11 cellular contexts compared by ENCODE assay signal in the genomic region with DNA sequence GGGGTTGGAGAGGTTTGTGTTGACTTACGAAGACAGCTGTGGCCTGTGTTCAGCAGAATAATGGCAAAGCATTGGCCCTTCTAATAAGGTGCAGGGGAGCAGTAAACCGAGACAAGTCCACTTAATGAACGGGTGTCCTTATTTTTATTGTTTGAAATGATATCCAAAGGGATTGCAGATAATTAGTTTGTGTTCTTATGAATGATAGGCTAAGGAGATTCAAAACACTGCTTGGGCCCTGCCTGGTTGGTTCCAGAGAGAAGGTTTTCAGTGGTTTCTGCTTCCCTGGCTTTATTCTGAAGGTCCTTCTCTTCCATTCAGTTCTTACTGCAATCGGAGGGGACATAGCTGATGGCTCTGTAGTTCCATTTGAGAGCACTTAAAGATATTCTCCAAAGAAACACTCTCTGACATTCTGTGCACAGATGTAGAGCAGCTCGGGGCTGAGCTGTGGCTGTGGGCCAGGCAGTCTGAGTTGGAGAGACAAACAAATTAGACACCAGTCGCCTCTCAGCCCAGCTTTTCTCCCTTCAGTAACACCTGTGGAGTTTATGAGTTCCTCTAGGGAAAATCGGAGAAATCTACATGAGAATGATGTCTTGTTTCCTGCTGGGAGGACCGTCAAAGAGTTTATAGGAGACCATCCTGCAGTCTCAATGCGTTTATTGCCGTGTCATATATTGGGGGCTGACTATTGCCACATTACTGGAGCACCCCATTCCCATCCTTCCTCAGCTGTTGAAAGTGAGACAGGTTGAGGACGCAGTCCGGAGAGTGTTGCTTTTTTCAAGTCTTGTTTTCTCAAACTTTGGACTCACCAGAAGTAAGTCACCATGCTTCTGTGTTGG. TPM values are rescaled to one million over a fixed set of nuclear protein-coding genes. Genes with fewer than 3 reads are reported as not detected.
DNase-seq lines count a peak whose midpoint lies in the region; ATAC-seq and TF ChIP-seq lines count a peak whose summit lies in the region.
"Had no signal": no experiment of that assay in that cellular context is flagged by ENCODE, and none has a peak within 500 bp of the region (broad histone marks: within the 10 kb centered on the region; RNA-seq: fewer than 3 reads in every experiment).

No MANE protein-coding gene starts in this region.

- H3K4me3 Mint-ChIP-seq in endodermal cell (peak overlapping the region; percentile 15), neural crest cell (peak overlapping the region; percentile 14)
- no peak overlapping the region for H3K4me3 Mint-ChIP-seq in CD8-positive, alpha-beta memory T cell
- no peak overlapping the region for H3K4me3 Mint-ChIP-seq in stimulated activated naive B cell treated with anti-CD40 and anti-IgM and Interleukin-4, amounts not matched to agents 10 μg/mL and 1 μg/mL and 100 μg/mL, for 72 hours
- H3K4me3 Mint-ChIP-seq: stimulated activated memory B cell treated with anti-CD40 and anti-IgM and Interleukin-4, amounts not matched to agents 10 μg/mL and 1 μg/mL and 100 μg/mL, for 72 hours had no signal

- 74 to 98% methylated on average over 6 to 12 of the region's 12 CpGs for WGBS in endodermal cell (ENCODE audit: insufficient coverage in 1 of 2, insufficient read length in 1 of 2), 2 experiments

- POLR2A ChIA-PET in CD8-positive, alpha-beta memory T cell (lab: Charles Lee) = no interaction called here

- H3K9me3 Mint-ChIP-seq in endodermal cell (no peaks in the 10 kb centered on the region), neural crest cell (no peaks in the 10 kb centered on the region)
- peaks cover 0 to 1% (median 0%) of the 10 kb centered on the region in 5 donors for H3K9me3 Mint-ChIP-seq in CD8-positive, alpha-beta memory T cell
- H3K9me3 Mint-ChIP-seq in stimulated activated naive B cell treated with anti-CD40 and anti-IgM and Interleukin-4, amounts not matched to agents 10 μg/mL and 1 μg/mL and 100 μg/mL, for 72 hours = no peaks in the 10 kb centered on the region

- DNase-seq in DMS53 (lab: John Stamatoyannopoulos, UW) = peak; percentile 79
- DNase-seq in NCI-H2081 treated with DMSO at 0.1 percent for 48 hours (lab: John Stamatoyannopoulos, UW) = peak; percentile 55
- peak; percentile 57 for DNase-seq in endodermal cell
- DNase-seq in neural crest cell (ENCODE audit: low read depth, low spot score) = no peak
- DNase-seq in AML-193 (lab: John Stamatoyannopoulos, UW) = no peak
- DNase-seq in CD8-positive, alpha-beta memory T cell = no peak
- no peak for DNase-seq in stimulated activated naive B cell treated with anti-CD40 and anti-IgM and Interleukin-4, amounts not matched to agents 10 μg/mL and 1 μg/mL and 100 μg/mL, for 72 hours

- H3K27ac Mint-ChIP-seq in endodermal cell = peak overlapping the region; percentile 7
- H3K27ac Mint-ChIP-seq in neural crest cell (ENCODE audit: unreplicated experiment) = peak overlapping the region; percentile 58
- peak overlapping the region in 1 of 8 donors; percentile 1 for H3K27ac Mint-ChIP-seq in CD8-positive, alpha-beta memory T cell
- H3K27ac Mint-ChIP-seq in stimulated activated naive B cell treated with anti-CD40 and anti-IgM and Interleukin-4, amounts not matched to agents 10 μg/mL and 1 μg/mL and 100 μg/mL, for 72 hours = no peak overlapping the region
- H3K27ac Mint-ChIP-seq: stimulated activated memory B cell treated with anti-CD40 and anti-IgM and Interleukin-4, amounts not matched to agents 10 μg/mL and 1 μg/mL and 100 μg/mL, for 72 hours had no signal

- H3K9me3 ChIP-seq in endodermal cell (ENCODE audit: control insufficient read depth, low read length) = no peaks in the 10 kb centered on the region
- no peaks in the 10 kb centered on the region for H3K9me3 ChIP-seq in CD8-positive, alpha-beta memory T cell (ENCODE audit: low read length)
- H3K9me3 ChIP-seq: ascending aorta had no signal

- H3K4me3 ChIP-seq in endodermal cell (ENCODE audit: low read length) = no peak overlapping the region
- no peak overlapping the region for H3K4me3 ChIP-seq in CD8-positive, alpha-beta memory T cell (ENCODE audit: low read length)
- H3K4me3 ChIP-seq: ascending aorta had no signal

- H3K27me3 Mint-ChIP-seq in endodermal cell (ENCODE audit: insufficient read depth) (no peaks in the 10 kb centered on the region), neural crest cell (ENCODE audit: low read depth) (no peaks in the 10 kb centered on the region)
- H3K27me3 Mint-ChIP-seq in CD8-positive, alpha-beta memory T cell = peaks cover 14 to 56% of the 10 kb centered on the region in 2 donors
- peaks cover 32 to 49% of the 10 kb centered on the region in 2 donors for H3K27me3 Mint-ChIP-seq in stimulated activated naive B cell treated with anti-CD40 and anti-IgM and Interleukin-4, amounts not matched to agents 10 μg/mL and 1 μg/mL and 100 μg/mL, for 72 hours

- H3K9ac ChIP-seq in endodermal cell (ENCODE audit: extremely low read depth, low read length, poor library complexity, severe bottlenecking) = no peak overlapping the region

- H3K4me1 Mint-ChIP-seq in endodermal cell (peaks cover 66% of the 10 kb centered on the region), neural crest cell (peaks cover 72% of the 10 kb centered on the region)
- H3K4me1 Mint-ChIP-seq in CD8-positive, alpha-beta memory T cell = no peaks in the 10 kb centered on the region
- H3K4me1 Mint-ChIP-seq in stimulated activated naive B cell treated with anti-CD40 and anti-IgM and Interleukin-4, amounts not matched to agents 10 μg/mL and 1 μg/mL and 100 μg/mL, for 72 hours = no peaks in the 10 kb centered on the region

- H3K4me1 ChIP-seq in endodermal cell (ENCODE audit: control insufficient read depth, insufficient read depth, low read length) = peaks cover 29% of the 10 kb centered on the region
- no peaks in the 10 kb centered on the region for H3K4me1 ChIP-seq in CD8-positive, alpha-beta memory T cell (ENCODE audit: insufficient read depth, low read length)
- H3K4me1 ChIP-seq: ascending aorta had no signal

- no peaks in the 10 kb centered on the region for H3K36me3 Mint-ChIP-seq in endodermal cell (ENCODE audit: low read depth)
- H3K36me3 Mint-ChIP-seq in neural crest cell (ENCODE audit: low read depth) = peaks cover 5% of the 10 kb centered on the region
- no peaks in the 10 kb centered on the region for H3K36me3 Mint-ChIP-seq in CD8-positive, alpha-beta memory T cell
- H3K36me3 Mint-ChIP-seq in stimulated activated naive B cell treated with anti-CD40 and anti-IgM and Interleukin-4, amounts not matched to agents 10 μg/mL and 1 μg/mL and 100 μg/mL, for 72 hours = peaks cover 0 to 1% of the 10 kb centered on the region in 2 donors
- H3K36me3 Mint-ChIP-seq: stimulated activated memory B cell treated with anti-CD40 and anti-IgM and Interleukin-4, amounts not matched to agents 10 μg/mL and 1 μg/mL and 100 μg/mL, for 72 hours had no signal

- H3K27me3 ChIP-seq in endodermal cell (ENCODE audit: control insufficient read depth, insufficient read depth, low read length, poor library complexity, severe bottlenecking) = no peaks in the 10 kb centered on the region
- H3K27me3 ChIP-seq in CD8-positive, alpha-beta memory T cell (ENCODE audit: insufficient read depth, low read length, poor library complexity, severe bottlenecking) = peaks cover 4% of the 10 kb centered on the region
- H3K27me3 ChIP-seq: ascending aorta had no signal

- CTCF ChIA-PET in CD8-positive, alpha-beta memory T cell (lab: Charles Lee) = no interaction called here

- TF ChIP-seq CTCF in endodermal cell (conservative IDR thresholded peaks at IDR 0.05) = no peak
- no peak for TF ChIP-seq CTCF in neural crest cell (conservative IDR thresholded peaks at IDR 0.05)

- ATAC-seq in GM21825 (IDR thresholded peaks at IDR 0.05; ENCODE audit: unreplicated experiment) = no peak
- no peak for ATAC-seq in stimulated activated naive B cell treated with anti-CD40 and anti-IgM and Interleukin-4, amounts not matched to agents 10 μg/mL and 1 μg/mL and 100 μg/mL, for 72 hours (replicated peaks)

- peaks cover 31% of the 10 kb centered on the region for H3K36me3 ChIP-seq in endodermal cell (ENCODE audit: control insufficient read depth, insufficient read depth, low read length)
- H3K36me3 ChIP-seq in CD8-positive, alpha-beta memory T cell (ENCODE audit: insufficient read depth, low read length) = no peaks in the 10 kb centered on the region
- H3K36me3 ChIP-seq: ascending aorta had no signal

- peak overlapping the region; percentile 21 for H3K27ac ChIP-seq in endodermal cell (ENCODE audit: low read depth, low read length)
- H3K27ac ChIP-seq in CD8-positive, alpha-beta memory T cell (ENCODE audit: low read depth, low read length) = no peak overlapping the region
- H3K27ac ChIP-seq: ascending aorta had no signal

RNA-seq across cellular contexts. Expression of gene GREB1, which starts 6.5 kb away (rescaled TPM):
- 100 to 1,000 TPM in 1 of 2 donors, 10 to 100 TPM in 1; 86.4 to 106 TPM for total RNA-seq in endodermal cell
- polyA plus RNA-seq in endodermal cell (2013, experiment 1 of 2) = 37.0 TPM
- 37.3 TPM for polyA plus RNA-seq in endodermal cell (2013, experiment 2 of 2)
- 132 and 143 TPM in 2 replicates for total RNA-seq in neural crest cell
- total RNA-seq in CD8-positive, alpha-beta memory T cell = under 1 TPM; 0.55 to 0.94 TPM
- polyA plus RNA-seq in CD8-positive, alpha-beta memory T cell = 0.16 TPM
- polyA plus RNA-seq: BJ had no signal

Comparison
In these comparisons a context has a peak if more than half of its experiments do, and no peak if none do; other contexts are left out.
1. DNase-seq: peak in DMS53 (single experiment), NCI-H2081 treated with DMSO at 0.1 percent for 48 hours (single experiment) and endodermal cell (single experiment); none in neural crest cell (single experiment), AML-193 (0 of 2), CD8-positive, alpha-beta memory T cell (0 of 5) and stimulated activated naive B cell treated with anti-CD40 and anti-IgM and Interleukin-4, amounts not matched to agents 10 μg/mL and 1 μg/mL and 100 μg/mL, for 72 hours (single experiment).
2. H3K4me3 Mint-ChIP-seq: peak in endodermal cell (single experiment) and neural crest cell (single experiment); none in CD8-positive, alpha-beta memory T cell (0 of 7) and stimulated activated naive B cell treated with anti-CD40 and anti-IgM and Interleukin-4, amounts not matched to agents 10 μg/mL and 1 μg/mL and 100 μg/mL, for 72 hours (0 of 2).
3. RNA of gene GREB1, which starts 6.5 kb away (total RNA-seq): 132 to 143 TPM in neural crest cell and 86.4 to 106 TPM in endodermal cell; 0.55 to 0.94 TPM in CD8-positive, alpha-beta memory T cell; every median in the first group is over 10 times any median in the second.